In the genomic region with DNA sequence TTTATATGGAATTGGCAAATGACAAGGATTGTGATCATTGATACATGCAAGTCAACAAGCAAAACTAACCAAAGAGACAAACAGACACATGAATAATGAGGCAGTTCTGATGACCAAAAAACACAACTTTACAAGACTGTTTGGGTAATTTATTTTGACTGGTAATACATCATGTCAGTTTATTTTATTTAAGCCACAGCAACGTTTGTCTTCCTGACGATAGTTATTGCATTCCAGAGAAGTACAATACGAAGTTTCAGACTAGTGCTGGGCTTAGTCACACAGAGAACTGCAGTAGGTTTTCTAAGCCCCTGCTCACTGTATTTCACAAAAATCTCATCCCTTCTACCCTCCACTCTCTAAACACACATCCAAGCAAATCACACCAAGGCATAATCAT, we compare ENCODE assay signal across 20 cellular contexts.
A peak's percentile ranks its signal among the peaks of the same experiment; 100 is the strongest.
DNase-seq lines count a peak whose midpoint lies in the region; ATAC-seq and TF ChIP-seq lines count a peak whose summit lies in the region.
"Had no signal": no experiment of that assay in that cellular context is flagged by ENCODE, and none has a peak within 500 bp of the region (broad histone marks: within the 10 kb centered on the region; RNA-seq: fewer than 3 reads in every experiment).

No MANE protein-coding gene starts in this region.

- WGBS in psoas muscle, 3 donors = 31 to 46% (median 32%) methylated on average over 3 of the region's 3 CpGs

- H3K27me3 ChIP-seq in psoas muscle (ENCODE audit: insufficient read depth in 3 of 3, low read length in 2 of 3) = no peaks in the 10 kb centered on the region
- H3K27me3 ChIP-seq: esophagus squamous epithelium had no signal

- no peak for ATAC-seq in psoas muscle
- no peak for ATAC-seq in HG02759 (IDR thresholded peaks at IDR 0.05; ENCODE audit: unreplicated experiment)
- no peak for ATAC-seq in HG02840 (IDR thresholded peaks at IDR 0.05; ENCODE audit: low FRiP score, unreplicated experiment)
- ATAC-seq: HCT116; stimulated activated naive CD8-positive, alpha-beta T cell treated with anti-CD3 and anti-CD28 coated beads, Interleukin-15, Interleukin-2, amounts not matched to agents 100 U/mL and 50 U/mL, for 24 hours; T-helper 17 cell had no signal

- H3K4me1 ChIP-seq in psoas muscle = peaks cover 50% of the 10 kb centered on the region

- H3K27ac ChIP-seq in VCaP = peak overlapping the region; percentile 14; the same call in 1 of the 2 replicates
- peak overlapping the region; percentile 56 for H3K27ac ChIP-seq in psoas muscle

- intact Hi-C loops in psoas muscle (cut with DNase I) = no loop called here

- H3K9me3 ChIP-seq in psoas muscle = no peaks in the 10 kb centered on the region
- H3K9me3 ChIP-seq: esophagus squamous epithelium had no signal

- H3K4me3 ChIP-seq in fibroblast of villous mesenchyme (ENCODE audit: low read depth, low read length) (no peak overlapping the region), psoas muscle (no peak overlapping the region)
- H3K4me3 ChIP-seq: esophagus squamous epithelium had no signal

- DNase-seq in ELR (ENCODE audit: low read depth) = peak; percentile 71
- DNase-seq in fibroblast of villous mesenchyme (ENCODE audit: low read depth) = peak; percentile 79
- no peak for DNase-seq in psoas muscle
- DNase-seq in NCI-H128 (lab: John Stamatoyannopoulos, UW; ENCODE audit: unreplicated experiment) = no peak
- no peak for DNase-seq in DMS79 (lab: John Stamatoyannopoulos, UW)
- DNase-seq: activated naive CD8-positive, alpha-beta T cell treated with anti-CD3 and anti-CD28 coated beads, Interleukin-2, amount 10 ng/mL, durations not matched to agents 7 days and 5 days; CD8-positive, alpha-beta memory T cell; central memory CD4-positive, alpha-beta T cell; esophagus squamous epithelium; NCI-H1417; NCI-H2171; OCI-M1; retina; SHP77; stimulated activated naive CD8-positive, alpha-beta T cell treated with anti-CD3 and anti-CD28 coated beads, Interleukin-15, Interleukin-2, amounts not matched to agents 100 U/mL and 50 U/mL, for 24 hours; T-helper 17 cell had no signal

- TF ChIP-seq CTCF in VCaP (conservative IDR thresholded peaks at IDR 0.05) (no peak), fibroblast of villous mesenchyme (IDR thresholded peaks at IDR 0.05; ENCODE audit: insufficient read depth, low read depth, low read length) (no peak), psoas muscle (IDR thresholded peaks at IDR 0.05) (no peak)

- no peaks in the 10 kb centered on the region for H3K36me3 ChIP-seq in psoas muscle (ENCODE audit: insufficient read depth in 1 of 2, low read depth in 1 of 2)
- H3K36me3 ChIP-seq: esophagus squamous epithelium had no signal

Comparison
In these comparisons a context has a peak if more than half of its experiments do, and no peak if none do; other contexts are left out.
1. DNase-seq: peak in ELR (single experiment) and fibroblast of villous mesenchyme (single experiment); none in psoas muscle (0 of 2), NCI-H128 (single experiment) and DMS79 (single experiment).